9 cellular contexts compared by ENCODE assay signal in the genomic region with DNA sequence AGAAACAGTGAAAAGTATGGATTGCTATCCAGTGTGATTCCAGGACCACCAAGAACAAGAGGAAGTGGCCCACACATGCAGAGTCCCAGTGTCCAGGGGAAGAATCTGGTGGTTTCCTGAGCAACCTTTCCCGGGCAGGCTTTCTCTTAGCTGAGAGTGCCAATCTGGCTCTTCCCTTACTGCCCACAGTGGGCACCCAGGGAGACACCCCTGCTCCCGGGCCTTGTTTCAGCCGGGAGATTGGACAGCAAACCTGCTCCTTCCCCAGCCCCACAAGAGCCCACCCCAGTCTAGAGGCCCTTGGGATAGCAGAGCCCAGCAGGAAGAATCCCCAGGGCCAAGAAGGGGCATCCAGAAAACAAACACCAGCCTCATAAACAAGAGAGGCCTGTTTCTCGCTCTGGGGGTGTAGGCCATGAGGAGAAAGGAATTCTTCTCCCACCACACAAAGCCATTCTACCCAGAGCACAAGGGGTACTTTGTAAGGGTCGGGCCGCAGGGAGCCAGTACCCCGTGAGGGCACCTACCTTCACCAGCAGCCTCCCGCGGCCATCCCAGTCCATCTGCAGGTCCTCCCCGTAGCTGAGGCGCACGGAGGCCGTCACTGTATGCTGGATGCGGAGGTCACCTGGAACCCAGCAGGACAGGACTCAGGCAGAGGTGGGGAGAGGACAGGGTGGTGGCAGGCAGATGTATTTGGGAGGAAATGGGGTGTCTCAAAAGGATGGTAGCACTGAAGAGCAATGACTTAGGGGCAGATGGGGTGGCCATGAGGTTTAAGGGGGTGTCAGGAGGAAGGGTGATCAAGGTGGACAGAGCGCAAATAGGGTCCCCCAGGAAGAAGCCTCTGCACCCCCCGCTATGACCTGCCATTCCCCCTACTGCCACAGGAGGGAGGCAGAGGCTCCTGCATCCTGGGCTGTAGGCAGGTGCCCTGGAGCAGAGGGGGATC.
DNase-seq lines count a peak whose midpoint lies in the region; ATAC-seq and TF ChIP-seq lines count a peak whose summit lies in the region.
"Had no signal": no experiment of that assay in that cellular context is flagged by ENCODE, and none has a peak within 500 bp of the region (broad histone marks: within the 10 kb centered on the region; RNA-seq: fewer than 3 reads in every experiment).

No MANE protein-coding gene starts in this region.

- TF ChIP-seq CTCF in GM10266 (IDR thresholded peaks at IDR 0.05; ENCODE audit: control insufficient read depth, insufficient read depth, low read depth, missing control alignments) (peak; percentile 83), LNCaP clone FGC (IDR thresholded peaks at IDR 0.05; ENCODE audit: control insufficient read depth, extremely low read depth, insufficient read depth) (peak; percentile 94), WTC11 (IDR thresholded peaks at IDR 0.05) (peak; percentile 96)

- POLR2A ChIA-PET in WTC11 (lab: Charles Lee), result no interaction called here

- H3K27ac Mint-ChIP-seq in WTC11, result no peak overlapping the region
- H3K27ac Mint-ChIP-seq in central memory CD8-positive, alpha-beta T cell (ENCODE audit: low read depth), result no peak overlapping the region
- H3K27ac Mint-ChIP-seq: activated naive CD4-positive, alpha-beta T cell treated with anti-CD3 and anti-CD28 coated beads, Interleukin-2, amount 50 U/mL, for 24 hours had no signal

- no peaks in the 10 kb centered on the region for H3K27me3 Mint-ChIP-seq in WTC11 (ENCODE audit: low read depth)
- H3K27me3 Mint-ChIP-seq in central memory CD8-positive, alpha-beta T cell, result peaks cover 78% of the 10 kb centered on the region

- peak; percentile 80 for ATAC-seq in WTC11
- ATAC-seq in central memory CD8-positive, alpha-beta T cell (replicated peaks; ENCODE audit: extremely low read depth, poor library complexity, severe bottlenecking), result peak; percentile 65
- no peak for ATAC-seq in HG03159 (IDR thresholded peaks at IDR 0.05; ENCODE audit: unreplicated experiment)
- ATAC-seq in HG02938 (IDR thresholded peaks at IDR 0.05; ENCODE audit: unreplicated experiment), result no peak

- CTCF ChIA-PET in WTC11 (lab: Charles Lee), result interaction anchor here (0.6 kb wide), 1 partner anchor 415 kb away, joined by 3 read pairs; no protein-coding TSS in a partner anchor

- no peaks in the 10 kb centered on the region for H3K36me3 Mint-ChIP-seq in WTC11
- no peaks in the 10 kb centered on the region for H3K36me3 Mint-ChIP-seq in central memory CD8-positive, alpha-beta T cell (ENCODE audit: insufficient read depth)
- H3K36me3 Mint-ChIP-seq: activated naive CD4-positive, alpha-beta T cell treated with anti-CD3 and anti-CD28 coated beads, Interleukin-2, amount 50 U/mL, for 24 hours had no signal

- no peak overlapping the region for H3K4me3 ChIP-seq in LNCaP clone FGC (ENCODE audit: low read depth, low read length)

- peaks cover 24% of the 10 kb centered on the region for H3K4me1 Mint-ChIP-seq in WTC11
- no peaks in the 10 kb centered on the region for H3K4me1 Mint-ChIP-seq in central memory CD8-positive, alpha-beta T cell

- no peak overlapping the region for H3K4me3 Mint-ChIP-seq in WTC11
- H3K4me3 Mint-ChIP-seq in central memory CD8-positive, alpha-beta T cell, result no peak overlapping the region
- H3K4me3 Mint-ChIP-seq: activated naive CD4-positive, alpha-beta T cell treated with anti-CD3 and anti-CD28 coated beads, Interleukin-2, amount 50 U/mL, for 24 hours had no signal

- DNase-seq in GM10266 (ENCODE audit: extremely low spot score) (peak; percentile 83), LNCaP clone FGC (ENCODE audit: low read depth) (no peak), WTC11 (ENCODE audit: low spot score) (peak; percentile 82), left kidney (ENCODE audit: low read depth, low spot score) (peak; percentile 85)
- DNase-seq in central memory CD8-positive, alpha-beta T cell (ENCODE audit: low spot score in 2 of 2), result peak in 1 of 2 donors; percentile 33
- DNase-seq in stimulated activated CD4-positive, alpha-beta T cell treated with anti-CD3 and anti-CD28 coated beads, TNF-alpha, amount 100 ng/mL, for 4 hours (ENCODE audit: low read depth in 3 of 3), result peak in 2 of 3 experiments; percentile 23 to 39

- no peaks in the 10 kb centered on the region for H3K9me3 Mint-ChIP-seq in WTC11
- no peaks in the 10 kb centered on the region for H3K9me3 Mint-ChIP-seq in central memory CD8-positive, alpha-beta T cell
- H3K9me3 Mint-ChIP-seq: activated naive CD4-positive, alpha-beta T cell treated with anti-CD3 and anti-CD28 coated beads, Interleukin-2, amount 50 U/mL, for 24 hours had no signal

TF ChIP-seq in WTC11, 78 proteins besides CTCF, POLR2A, EP300 and RAD21:
- TF ChIP-seq, protein P1, sequence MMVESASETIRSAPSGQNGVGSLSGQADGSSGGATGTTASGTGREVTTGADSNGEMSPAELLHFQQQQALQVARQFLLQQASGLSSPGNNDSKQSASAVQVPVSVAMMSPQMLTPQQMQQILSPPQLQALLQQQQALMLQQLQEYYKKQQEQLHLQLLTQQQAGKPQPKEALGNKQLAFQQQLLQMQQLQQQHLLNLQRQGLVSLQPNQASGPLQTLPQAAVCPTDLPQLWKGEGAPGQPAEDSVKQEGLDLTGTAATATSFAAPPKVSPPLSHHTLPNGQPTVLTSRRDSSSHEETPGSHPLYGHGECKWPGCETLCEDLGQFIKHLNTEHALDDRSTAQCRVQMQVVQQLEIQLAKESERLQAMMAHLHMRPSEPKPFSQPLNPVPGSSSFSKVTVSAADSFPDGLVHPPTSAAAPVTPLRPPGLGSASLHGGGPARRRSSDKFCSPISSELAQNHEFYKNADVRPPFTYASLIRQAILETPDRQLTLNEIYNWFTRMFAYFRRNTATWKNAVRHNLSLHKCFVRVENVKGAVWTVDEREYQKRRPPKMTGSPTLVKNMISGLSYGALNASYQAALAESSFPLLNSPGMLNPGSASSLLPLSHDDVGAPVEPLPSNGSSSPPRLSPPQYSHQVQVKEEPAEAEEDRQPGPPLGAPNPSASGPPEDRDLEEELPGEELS (CRISPR knock-in tag; IDR thresholded peaks at IDR 0.05), result no peak
- 0 out of 2 replicates have a peak, but pooled peaks have one; percentile 30 for TF ChIP-seq ZNF138 (CRISPR knock-in tag; conservative IDR thresholded peaks at IDR 0.05)
TF ChIP-seq in WTC11: peak in this region for 1.

Comparison
In these comparisons a context has a peak if more than half of its experiments do, and no peak if none do; other contexts are left out.
1. ATAC-seq: peak in WTC11 (single experiment) and central memory CD8-positive, alpha-beta T cell (single experiment); none in HG03159 (single experiment) and HG02938 (single experiment).
2. Peak in every context shown above with its lines, with median percentiles within 50 percentile points of each other: CTCF ChIP-seq.